ENCODE assay signal across 2 cellular contexts in the genomic region with DNA sequence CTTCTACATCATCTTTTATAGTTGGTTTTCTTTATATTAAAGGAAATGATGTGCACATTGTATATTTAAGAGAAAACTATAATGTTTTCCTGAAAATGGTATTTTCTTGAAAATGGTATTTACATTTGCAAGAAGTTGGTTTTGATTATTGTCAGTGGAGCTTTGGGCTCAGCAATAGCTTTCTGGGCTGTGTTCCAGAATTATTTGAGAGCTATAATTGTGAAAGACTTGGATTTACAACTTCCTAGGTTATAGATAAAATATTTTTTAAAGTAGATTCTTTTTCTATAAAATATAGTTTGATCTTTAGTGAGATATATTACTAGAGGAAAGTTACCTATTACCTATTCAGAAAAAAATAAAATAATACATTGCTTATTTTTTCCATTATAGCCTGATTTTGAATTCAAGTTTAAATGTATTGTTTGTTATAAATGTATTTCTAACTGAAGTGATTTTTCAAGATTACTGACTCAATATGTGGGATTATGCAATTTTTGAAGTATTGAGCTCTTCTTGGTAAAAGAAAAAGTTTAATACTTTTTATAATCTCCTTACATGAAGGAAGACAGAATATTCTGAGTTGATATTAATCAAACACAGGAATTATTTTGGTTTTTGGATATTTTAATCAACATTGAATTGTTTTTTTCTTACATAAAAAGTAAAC.
TF ChIP-seq lines count a peak whose summit lies in the region.

No MANE protein-coding gene starts in this region.

TF ChIP-seq in A549, 52 proteins besides CTCF, POLR2A, EP300 and RAD21 (continued from another document):
- TF ChIP-seq, protein P1, sequence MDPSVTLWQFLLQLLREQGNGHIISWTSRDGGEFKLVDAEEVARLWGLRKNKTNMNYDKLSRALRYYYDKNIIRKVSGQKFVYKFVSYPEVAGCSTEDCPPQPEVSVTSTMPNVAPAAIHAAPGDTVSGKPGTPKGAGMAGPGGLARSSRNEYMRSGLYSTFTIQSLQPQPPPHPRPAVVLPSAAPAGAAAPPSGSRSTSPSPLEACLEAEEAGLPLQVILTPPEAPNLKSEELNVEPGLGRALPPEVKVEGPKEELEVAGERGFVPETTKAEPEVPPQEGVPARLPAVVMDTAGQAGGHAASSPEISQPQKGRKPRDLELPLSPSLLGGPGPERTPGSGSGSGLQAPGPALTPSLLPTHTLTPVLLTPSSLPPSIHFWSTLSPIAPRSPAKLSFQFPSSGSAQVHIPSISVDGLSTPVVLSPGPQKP (IDR thresholded peaks at IDR 0.05; ENCODE audit: low read depth, low read length), result no peak
- no peak for TF ChIP-seq SMC3 (IDR thresholded peaks at IDR 0.05)
TF ChIP-seq in A549: peak in this region for 0.

TF ChIP-seq in HEK293, 187 proteins besides CTCF, POLR2A, EP300 and RAD21 (continued from another document):
- TF ChIP-seq, protein P2, sequence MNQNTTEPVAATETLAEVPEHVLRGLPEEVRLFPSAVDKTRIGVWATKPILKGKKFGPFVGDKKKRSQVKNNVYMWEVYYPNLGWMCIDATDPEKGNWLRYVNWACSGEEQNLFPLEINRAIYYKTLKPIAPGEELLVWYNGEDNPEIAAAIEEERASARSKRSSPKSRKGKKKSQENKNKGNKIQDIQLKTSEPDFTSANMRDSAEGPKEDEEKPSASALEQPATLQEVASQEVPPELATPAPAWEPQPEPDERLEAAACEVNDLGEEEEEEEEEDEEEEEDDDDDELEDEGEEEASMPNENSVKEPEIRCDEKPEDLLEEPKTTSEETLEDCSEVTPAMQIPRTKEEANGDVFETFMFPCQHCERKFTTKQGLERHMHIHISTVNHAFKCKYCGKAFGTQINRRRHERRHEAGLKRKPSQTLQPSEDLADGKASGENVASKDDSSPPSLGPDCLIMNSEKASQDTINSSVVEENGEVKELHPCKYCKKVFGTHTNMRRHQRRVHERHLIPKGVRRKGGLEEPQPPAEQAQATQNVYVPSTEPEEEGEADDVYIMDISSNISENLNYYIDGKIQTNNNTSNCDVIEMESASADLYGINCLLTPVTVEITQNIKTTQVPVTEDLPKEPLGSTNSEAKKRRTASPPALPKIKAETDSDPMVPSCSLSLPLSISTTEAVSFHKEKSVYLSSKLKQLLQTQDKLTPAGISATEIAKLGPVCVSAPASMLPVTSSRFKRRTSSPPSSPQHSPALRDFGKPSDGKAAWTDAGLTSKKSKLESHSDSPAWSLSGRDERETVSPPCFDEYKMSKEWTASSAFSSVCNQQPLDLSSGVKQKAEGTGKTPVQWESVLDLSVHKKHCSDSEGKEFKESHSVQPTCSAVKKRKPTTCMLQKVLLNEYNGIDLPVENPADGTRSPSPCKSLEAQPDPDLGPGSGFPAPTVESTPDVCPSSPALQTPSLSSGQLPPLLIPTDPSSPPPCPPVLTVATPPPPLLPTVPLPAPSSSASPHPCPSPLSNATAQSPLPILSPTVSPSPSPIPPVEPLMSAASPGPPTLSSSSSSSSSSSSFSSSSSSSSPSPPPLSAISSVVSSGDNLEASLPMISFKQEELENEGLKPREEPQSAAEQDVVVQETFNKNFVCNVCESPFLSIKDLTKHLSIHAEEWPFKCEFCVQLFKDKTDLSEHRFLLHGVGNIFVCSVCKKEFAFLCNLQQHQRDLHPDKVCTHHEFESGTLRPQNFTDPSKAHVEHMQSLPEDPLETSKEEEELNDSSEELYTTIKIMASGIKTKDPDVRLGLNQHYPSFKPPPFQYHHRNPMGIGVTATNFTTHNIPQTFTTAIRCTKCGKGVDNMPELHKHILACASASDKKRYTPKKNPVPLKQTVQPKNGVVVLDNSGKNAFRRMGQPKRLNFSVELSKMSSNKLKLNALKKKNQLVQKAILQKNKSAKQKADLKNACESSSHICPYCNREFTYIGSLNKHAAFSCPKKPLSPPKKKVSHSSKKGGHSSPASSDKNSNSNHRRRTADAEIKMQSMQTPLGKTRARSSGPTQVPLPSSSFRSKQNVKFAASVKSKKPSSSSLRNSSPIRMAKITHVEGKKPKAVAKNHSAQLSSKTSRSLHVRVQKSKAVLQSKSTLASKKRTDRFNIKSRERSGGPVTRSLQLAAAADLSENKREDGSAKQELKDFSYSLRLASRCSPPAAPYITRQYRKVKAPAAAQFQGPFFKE (tag by site-specific recombination; IDR thresholded peaks at IDR 0.05; ENCODE audit: borderline replicate concordance), result no peak
TF ChIP-seq in HEK293: peak in this region for 1.
